9 cellular contexts compared by ENCODE assay signal in genomic region chr6:90186637-90187361, GRCh38.
DNase-seq lines count a peak whose midpoint lies in the region; ATAC-seq and TF ChIP-seq lines count a peak whose summit lies in the region.
"Had no signal": no experiment of that assay in that cellular context is flagged by ENCODE, and none has a peak within 500 bp of the region (broad histone marks: within the 10 kb centered on the region; RNA-seq: fewer than 3 reads in every experiment).

No MANE protein-coding gene starts in this region.

- peak overlapping the region in 1 of 4 donors; percentile 33 for H3K4me3 ChIP-seq in gastrocnemius medialis
- no peak overlapping the region for H3K4me3 ChIP-seq in lower leg skin (ENCODE audit: low read depth, poor library complexity, severe bottlenecking)

- peaks cover 64% of the 10 kb centered on the region for H3K4me1 Mint-ChIP-seq in activated CD8-positive, alpha-beta memory T cell treated with anti-CD3 and anti-CD28 coated beads, Interleukin-2, amount 10 ng/mL, durations not matched to agents 7 days and 5 days
- H3K4me1 Mint-ChIP-seq in activated naive CD8-positive, alpha-beta T cell treated with anti-CD3 and anti-CD28 coated beads, Interleukin-2, amount 10 ng/mL, durations not matched to agents 7 days and 5 days = peaks cover 75% of the 10 kb centered on the region

- peaks cover 5% of the 10 kb centered on the region for H3K36me3 Mint-ChIP-seq in activated CD8-positive, alpha-beta memory T cell treated with anti-CD3 and anti-CD28 coated beads, Interleukin-2, amount 10 ng/mL, durations not matched to agents 7 days and 5 days
- H3K36me3 Mint-ChIP-seq in activated naive CD8-positive, alpha-beta T cell treated with anti-CD3 and anti-CD28 coated beads, Interleukin-2, amount 10 ng/mL, durations not matched to agents 7 days and 5 days = peaks cover 14% of the 10 kb centered on the region

- 44 to 53% methylated on average over 7 of the region's 7 CpGs for WGBS in lower leg skin, 2 donors

- peak; percentile 52 for ATAC-seq in activated CD8-positive, alpha-beta memory T cell treated with anti-CD3 and anti-CD28 coated beads, Interleukin-2, amount 10 ng/mL, durations not matched to agents 7 days and 5 days
- peak; percentile 52 for ATAC-seq in activated naive CD8-positive, alpha-beta T cell treated with anti-CD3 and anti-CD28 coated beads, Interleukin-2, amount 10 ng/mL, durations not matched to agents 7 days and 5 days (ENCODE audit: low read depth)
- ATAC-seq in gastrocnemius medialis = peak; percentile 18 to 66
- ATAC-seq in GM21390 (IDR thresholded peaks at IDR 0.05; ENCODE audit: unreplicated experiment) = no peak
- no peak for ATAC-seq in HG02870 (IDR thresholded peaks at IDR 0.05; ENCODE audit: unreplicated experiment)

- peak overlapping the region; percentile 83 for H3K27ac Mint-ChIP-seq in activated CD8-positive, alpha-beta memory T cell treated with anti-CD3 and anti-CD28 coated beads, Interleukin-2, amount 10 ng/mL, durations not matched to agents 7 days and 5 days
- peak overlapping the region; percentile 98 for H3K27ac Mint-ChIP-seq in activated naive CD8-positive, alpha-beta T cell treated with anti-CD3 and anti-CD28 coated beads, Interleukin-2, amount 10 ng/mL, durations not matched to agents 7 days and 5 days

- TF ChIP-seq POLR2A in gastrocnemius medialis (IDR thresholded peaks at IDR 0.05) = no peak
- no peak for TF ChIP-seq POLR2A in lower leg skin (IDR thresholded peaks at IDR 0.05)

- CTCF ChIA-PET in activated CD8-positive, alpha-beta memory T cell treated with anti-CD3 and anti-CD28 coated beads, Interleukin-2, amount 10 ng/mL, durations not matched to agents 7 days and 5 days (lab: Charles Lee) = interaction anchor here (0.8 to 0.9 kb wide), 2 partner anchors 242 to 246 kb away, joined by 3 read pairs; no protein-coding TSS in a partner anchor

- intact Hi-C loops in gastrocnemius medialis (cut with DNase I; ENCODE audit: low total_unique reads) (no loop called here), lower leg skin (cut with DNase I; ENCODE audit: low total_unique reads) (no loop called here)

- no peaks in the 10 kb centered on the region for H3K9me3 ChIP-seq in gastrocnemius medialis

- H3K4me1 ChIP-seq in gastrocnemius medialis = peaks cover 52 to 57% of the 10 kb centered on the region in 2 donors

- POLR2A ChIA-PET in activated naive CD8-positive, alpha-beta T cell treated with anti-CD3 and anti-CD28 coated beads, Interleukin-2, amount 10 ng/mL, durations not matched to agents 7 days and 5 days (lab: Charles Lee) = interaction anchor here (0.8 to 1.7 kb wide), 6 partner anchors 8 to 109 kb away, joined by 3 to 8 read pairs (median 3); no protein-coding TSS in a partner anchor

- H3K9me3 Mint-ChIP-seq in activated CD8-positive, alpha-beta memory T cell treated with anti-CD3 and anti-CD28 coated beads, Interleukin-2, amount 10 ng/mL, durations not matched to agents 7 days and 5 days (ENCODE audit: low read depth) = no peaks in the 10 kb centered on the region
- H3K9me3 Mint-ChIP-seq in activated naive CD8-positive, alpha-beta T cell treated with anti-CD3 and anti-CD28 coated beads, Interleukin-2, amount 10 ng/mL, durations not matched to agents 7 days and 5 days = no peaks in the 10 kb centered on the region

- H3K27me3 Mint-ChIP-seq in activated CD8-positive, alpha-beta memory T cell treated with anti-CD3 and anti-CD28 coated beads, Interleukin-2, amount 10 ng/mL, durations not matched to agents 7 days and 5 days = no peaks in the 10 kb centered on the region
- no peaks in the 10 kb centered on the region for H3K27me3 Mint-ChIP-seq in activated naive CD8-positive, alpha-beta T cell treated with anti-CD3 and anti-CD28 coated beads, Interleukin-2, amount 10 ng/mL, durations not matched to agents 7 days and 5 days

- in situ Hi-C loops in gastrocnemius medialis (cut with MboI; ENCODE audit: low sequenced_read_pairs in 4 of 4) = no loop called here

- peak overlapping the region; percentile 53 for H3K4me3 Mint-ChIP-seq in activated CD8-positive, alpha-beta memory T cell treated with anti-CD3 and anti-CD28 coated beads, Interleukin-2, amount 10 ng/mL, durations not matched to agents 7 days and 5 days
- peak overlapping the region; percentile 89 for H3K4me3 Mint-ChIP-seq in activated naive CD8-positive, alpha-beta T cell treated with anti-CD3 and anti-CD28 coated beads, Interleukin-2, amount 10 ng/mL, durations not matched to agents 7 days and 5 days

- TF ChIP-seq CTCF in gastrocnemius medialis (IDR thresholded peaks at IDR 0.05 in 4 of 5, conservative IDR thresholded peaks at IDR 0.05 in 1 of 5) (no peak), lower leg skin (IDR thresholded peaks at IDR 0.05) (no peak)

- no peak for DNase-seq in activated CD8-positive, alpha-beta memory T cell treated with anti-CD3 and anti-CD28 coated beads, Interleukin-2, amount 10 ng/mL, durations not matched to agents 7 days and 5 days
- no peak for DNase-seq in activated CD8-positive, alpha-beta memory T cell treated with anti-CD3 and anti-CD28 coated beads for 24 hours
- DNase-seq in NCI-H510A (lab: John Stamatoyannopoulos, UW) (peak; percentile 8), gastrocnemius medialis (no peak), lower leg skin (ENCODE audit: low spot score in 2 of 2) (no peak)
- DNase-seq in activated naive CD8-positive, alpha-beta T cell treated with anti-CD3 and anti-CD28 coated beads, Interleukin-2, amount 10 ng/mL, durations not matched to agents 7 days and 5 days = no peak
- DNase-seq: NCI-H526 treated with DMSO at 0.1 percent for 48 hours had no signal

- H3K36me3 ChIP-seq in gastrocnemius medialis = no peaks in the 10 kb centered on the region

- H3K27ac ChIP-seq in gastrocnemius medialis = peak overlapping the region in 3 of 4 donors; percentile 26 to 71 (median 64)

- no peaks in the 10 kb centered on the region for H3K27me3 ChIP-seq in gastrocnemius medialis

Comparison
In these comparisons a context has a peak if more than half of its experiments do, and no peak if none do; other contexts are left out.
1. ATAC-seq: peak in activated CD8-positive, alpha-beta memory T cell treated with anti-CD3 and anti-CD28 coated beads, Interleukin-2, amount 10 ng/mL, durations not matched to agents 7 days and 5 days (single experiment), activated naive CD8-positive, alpha-beta T cell treated with anti-CD3 and anti-CD28 coated beads, Interleukin-2, amount 10 ng/mL, durations not matched to agents 7 days and 5 days (single experiment) and gastrocnemius medialis (2 of 2); none in GM21390 (single experiment) and HG02870 (single experiment).